Comparison of ENCODE assay signal across 8 cellular contexts in the genomic region with DNA sequence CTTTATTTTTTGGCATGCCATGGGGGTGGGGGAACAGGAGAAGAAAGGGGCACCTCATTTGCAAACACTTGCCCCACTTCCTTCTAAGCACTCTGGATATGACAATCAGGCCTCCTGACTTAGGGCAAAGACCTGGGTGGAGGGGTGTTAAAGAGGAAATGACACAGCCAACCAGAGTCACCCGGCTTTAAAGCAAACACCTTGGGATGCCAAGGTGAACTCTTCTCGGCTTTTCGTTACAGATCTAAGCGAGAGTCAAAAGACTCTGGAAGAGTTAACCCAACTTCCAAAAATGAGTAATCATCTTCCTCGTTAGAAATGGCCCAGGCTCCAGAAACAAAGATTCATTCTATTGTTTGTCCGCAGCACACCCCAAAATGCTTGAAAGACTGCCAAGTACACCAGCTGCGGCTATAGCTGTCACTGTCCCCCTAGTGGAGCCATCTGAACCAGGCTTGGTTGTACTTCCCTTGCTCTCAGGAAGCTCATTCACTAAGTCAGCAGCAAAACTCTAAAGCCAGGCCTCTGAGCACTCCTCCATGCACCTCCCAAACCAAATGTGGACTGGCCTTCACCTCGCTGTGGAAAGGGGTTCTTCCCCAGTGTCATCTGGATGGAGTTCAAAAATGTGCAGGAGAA. TPM values are rescaled to one million over a fixed set of nuclear protein-coding genes. Genes with fewer than 3 reads are reported as not detected.
DNase-seq lines count a peak whose midpoint lies in the region; ATAC-seq and TF ChIP-seq lines count a peak whose summit lies in the region.

No MANE protein-coding gene starts in this region.

- H3K27me3 ChIP-seq in OCI-LY3 (ENCODE audit: low read depth, low read length), result no peaks in the 10 kb centered on the region

- H4K20me1 ChIP-seq in OCI-LY3 (ENCODE audit: insufficient read depth, low read length), result 0 out of 2 replicates have a peak, but pooled peaks cover 10% of the 10 kb centered on the region

- intact Hi-C loops in Right ventricle myocardium inferior (cut with DNase I) (no loop called here), cardiac septum (cut with DNase I) (no loop called here)

- H3K4me1 ChIP-seq in OCI-LY3 (ENCODE audit: low read length), result peaks cover 85% of the 10 kb centered on the region

- peak; percentile 45 for TF ChIP-seq CTCF in OCI-LY3 (IDR thresholded peaks at IDR 0.05; ENCODE audit: low read depth, low read length)

- H2AFZ ChIP-seq in OCI-LY3 (ENCODE audit: low read depth, low read length), result no peak overlapping the region

- peak overlapping the region; percentile 74 for H3K4me3 ChIP-seq in OCI-LY3 (ENCODE audit: low read length)

- H3K4me2 ChIP-seq in OCI-LY3 (ENCODE audit: low read length), result peak overlapping the region; percentile 93

- H3K9me3 ChIP-seq in OCI-LY3 (ENCODE audit: insufficient read depth, low read length), result no peaks in the 10 kb centered on the region

- ATAC-seq in Right ventricle myocardium inferior (peak; percentile 22), HG02885 (IDR thresholded peaks at IDR 0.05; ENCODE audit: poor library complexity, unreplicated experiment) (peak; percentile 41)

- H3K9ac ChIP-seq in OCI-LY3 (ENCODE audit: low read length), result peak overlapping the region; percentile 83

- peaks cover 76% of the 10 kb centered on the region for H3K79me2 ChIP-seq in OCI-LY3 (ENCODE audit: low read length)

- H3K27ac ChIP-seq in OCI-LY3 (ENCODE audit: low read length), result peak overlapping the region; percentile 97

- peak; percentile 70 for DNase-seq in Right ventricle myocardium inferior (ENCODE audit: missing footprints)
- DNase-seq in cardiac septum (ENCODE audit: low spot score), result no peak
- peak; percentile 71 for DNase-seq in activated naive CD4-positive, alpha-beta T cell treated with Interleukin-2 at 50 U/mL for 16 hours
- DNase-seq in globus pallidus (ENCODE audit: low spot score), result peak; percentile 97
- peak; percentile 96 for DNase-seq in putamen (ENCODE audit: low spot score)
- no peak for DNase-seq in NCI-H1417 treated with DMSO at 0.1 percent for 48 hours (lab: John Stamatoyannopoulos, UW)

- H3K36me3 ChIP-seq in OCI-LY3 (replicated peaks; ENCODE audit: low read depth, low read length), result peaks cover 16% of the 10 kb centered on the region

RNA-seq across cellular contexts. Expression of gene FAM53B, which starts 24.8 kb away (rescaled TPM):
- total RNA-seq in Right ventricle myocardium inferior (41.2 TPM), cardiac septum (18.5 TPM)

Comparison
In these comparisons a context has a peak if more than half of its experiments do, and no peak if none do; other contexts are left out.
1. DNase-seq: peak in Right ventricle myocardium inferior (single experiment), activated naive CD4-positive, alpha-beta T cell treated with Interleukin-2 at 50 U/mL for 16 hours (single experiment), globus pallidus (single experiment) and putamen (single experiment); none in cardiac septum (single experiment) and NCI-H1417 treated with DMSO at 0.1 percent for 48 hours (single experiment).